In the genomic region with DNA sequence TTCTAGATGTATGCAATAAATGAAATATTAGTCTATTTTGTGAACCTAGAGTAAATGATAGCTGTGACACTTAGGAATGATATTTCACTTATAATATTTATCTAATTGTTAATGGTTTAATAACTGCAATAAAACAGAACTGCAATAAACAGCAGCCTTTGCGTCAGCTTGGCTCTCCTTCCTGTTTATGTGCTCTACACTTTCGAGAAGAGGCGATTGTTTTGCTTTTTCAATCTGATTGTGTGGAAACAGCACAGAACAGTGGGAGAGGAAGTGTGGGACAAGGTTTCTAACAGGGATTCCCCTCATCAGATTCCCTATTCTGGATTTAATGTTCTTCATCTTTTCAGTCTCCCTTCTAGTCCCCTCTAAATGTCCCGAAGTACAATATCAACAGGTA, we compare ENCODE assay signal across 17 cellular contexts. TPM values are rescaled to one million over a fixed set of nuclear protein-coding genes. Genes with fewer than 3 reads are reported as not detected.
"Had no signal": no experiment of that assay in that cellular context is flagged by ENCODE, and none has a peak within 500 bp of the region (broad histone marks: within the 10 kb centered on the region; RNA-seq: fewer than 3 reads in every experiment).

No MANE protein-coding gene starts in this region.

- H3K4me3 ChIP-seq: coronary artery, dorsolateral prefrontal cortex, esophagus squamous epithelium, hepatocyte, neural progenitor cell, pancreas, smooth muscle cell had no signal

- H3K36me3 ChIP-seq: esophagus squamous epithelium, neural progenitor cell, pancreas had no signal

- DNase-seq: dorsolateral prefrontal cortex; effector memory CD4-positive, alpha-beta T cell; esophagus squamous epithelium; foreskin keratinocyte; head of caudate nucleus; kidney glomerular epithelial cell; occipital lobe; pancreas; right cardiac atrium; stimulated activated CD4-positive, alpha-beta T cell treated with anti-CD3 and anti-CD28 coated beads, Interleukin-2, amount 100 ng/mL, for 48 hours; stimulated activated naive CD4-positive, alpha-beta T cell treated with Interleukin-2 at 50 U/mL for 16 hours; trophoblast cell had no signal

- H3K9me3 ChIP-seq: esophagus squamous epithelium, pancreas had no signal

- H3K79me2 ChIP-seq: hepatocyte had no signal

- H3K4me1 ChIP-seq: esophagus squamous epithelium, foreskin keratinocyte, neural progenitor cell, pancreas had no signal

- H3K9ac ChIP-seq: neural progenitor cell had no signal

- H2AFZ ChIP-seq: hepatocyte, neural progenitor cell had no signal

- H3K27me3 ChIP-seq: esophagus squamous epithelium, hepatocyte, neural progenitor cell, pancreas had no signal

- H3K4me2 ChIP-seq: hepatocyte, neural progenitor cell, smooth muscle cell had no signal

- H3K27ac ChIP-seq: coronary artery, dorsolateral prefrontal cortex, esophagus squamous epithelium, foreskin keratinocyte, hepatocyte, neural progenitor cell had no signal

RNA-seq across cellular contexts. Expression of a gene that starts 17.3 kb away (rescaled TPM):
- total RNA-seq: foreskin keratinocyte; natural killer cell treated with Interleukin-12 subunit alpha and Interleukin-12 subunit beta and Interleukin-15 and Interleukin-18, amount 100 ng/mL, for 72 hours; smooth muscle cell had no signal
- polyA plus RNA-seq: foreskin keratinocyte had no signal
